8 cellular contexts compared by ENCODE assay signal in the genomic region with DNA sequence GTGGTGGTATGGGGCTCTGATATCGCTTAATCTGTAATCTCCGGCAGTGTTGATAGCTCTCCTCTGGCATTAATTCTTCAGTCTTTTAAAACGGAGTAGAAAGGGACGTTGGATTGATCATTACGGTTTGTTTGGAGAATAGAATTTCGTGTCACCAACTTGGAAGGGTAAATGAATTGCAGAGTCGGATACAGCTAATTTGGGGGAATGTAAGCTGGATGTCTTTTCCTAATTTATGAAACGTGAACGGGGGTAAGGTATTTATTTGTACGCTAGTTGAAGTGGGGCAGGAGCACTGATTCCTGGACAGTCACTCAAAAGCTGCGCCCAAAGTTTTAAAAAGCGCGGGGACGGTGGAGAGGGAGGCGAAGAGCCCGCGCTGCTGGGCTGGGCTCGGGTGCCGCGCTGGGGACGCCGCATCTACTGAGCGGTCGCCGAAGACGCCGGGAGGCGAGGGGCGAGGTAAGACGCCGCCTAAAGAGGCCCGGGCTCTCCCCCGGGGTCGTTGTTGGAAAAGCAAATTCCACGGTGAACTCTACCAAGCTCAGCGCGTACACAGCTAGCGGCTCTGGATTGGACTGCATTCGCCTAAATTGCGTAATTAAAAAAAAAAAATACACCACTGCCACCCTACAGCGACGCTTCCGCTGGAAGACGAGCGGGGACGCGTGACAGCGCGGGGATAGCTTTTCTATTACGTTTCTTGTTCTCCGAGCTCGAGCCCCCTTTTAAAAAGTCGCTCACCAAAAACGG.
DNase-seq lines count a peak whose midpoint lies in the region; ATAC-seq and TF ChIP-seq lines count a peak whose summit lies in the region.

No MANE protein-coding gene starts in this region.

- H4K20me1 ChIP-seq in MM.1S (ENCODE audit: insufficient read depth, low read length), result no peaks in the 10 kb centered on the region

- CTCF ChIA-PET in CD8-positive, alpha-beta T cell (lab: Charles Lee), result interaction anchor here (0.9 to 3.0 kb wide), 4 partner anchors 18 to 511 kb away, joined by 3 to 16 read pairs (median 6); a partner anchor contains a TSS

- no peak for TF ChIP-seq CTCF in CD8-positive, alpha-beta T cell (IDR thresholded peaks at IDR 0.05)
- TF ChIP-seq CTCF in MM.1S (IDR thresholded peaks at IDR 0.05; ENCODE audit: low read length), result no peak
- no peak for TF ChIP-seq CTCF in ovary (IDR thresholded peaks at IDR 0.05)

- H3F3A ChIP-seq in MM.1S (ENCODE audit: insufficient read depth, low read length), result peaks cover 21% of the 10 kb centered on the region

- H3K27ac Mint-ChIP-seq in CD8-positive, alpha-beta T cell, result peak overlapping the region; percentile 69

- H3K36me3 ChIP-seq in CD8-positive, alpha-beta T cell (ENCODE audit: insufficient read depth, low read length), result no peaks in the 10 kb centered on the region
- H3K36me3 ChIP-seq in MM.1S (replicated peaks; ENCODE audit: insufficient read depth, low read length) (no peaks in the 10 kb centered on the region), ovary (no peaks in the 10 kb centered on the region)

- H3K9me2 ChIP-seq in MM.1S (replicated peaks; ENCODE audit: insufficient read depth, low read length), result no peaks in the 10 kb centered on the region

- peaks cover 5% of the 10 kb centered on the region for H3K36me3 Mint-ChIP-seq in CD8-positive, alpha-beta T cell

- TF ChIP-seq POLR2A in ovary (IDR thresholded peaks at IDR 0.05), result peak; percentile 25

- H3K27me3 Mint-ChIP-seq in CD8-positive, alpha-beta T cell (ENCODE audit: low read depth), result peaks cover 64% of the 10 kb centered on the region

- peaks cover 27% of the 10 kb centered on the region for H3K4me1 Mint-ChIP-seq in CD8-positive, alpha-beta T cell (ENCODE audit: low read depth)

- H3K9ac ChIP-seq in MM.1S (ENCODE audit: low read length), result peak overlapping the region; percentile 95

- peak; percentile 42 for ATAC-seq in CD8-positive, alpha-beta T cell

- peak overlapping the region; percentile 56 for H3K4me3 ChIP-seq in CD8-positive, alpha-beta T cell (ENCODE audit: low read depth, low read length)
- H3K4me3 ChIP-seq in MM.1S (ENCODE audit: low read length), result peak overlapping the region; percentile 94
- peak overlapping the region; percentile 64 for H3K4me3 ChIP-seq in ovary

- intact Hi-C loops in CD8-positive, alpha-beta T cell (cut with DNase I, micrococcal nuclease), result loop anchor here (2.0 to 10.0 kb wide), 14 partner anchors 88 to 1132 kb away; a partner anchor contains a TSS
- intact Hi-C loops in ovary (cut with DNase I), result loop anchor here in 2 of 4 donors (10.0 kb wide), 3 partner anchors 91 to 509 kb away; a partner anchor contains a TSS

- peak overlapping the region; percentile 40 for H3K27ac ChIP-seq in CD8-positive, alpha-beta T cell (ENCODE audit: low read depth, low read length)
- H3K27ac ChIP-seq in MM.1S (ENCODE audit: low read length) (peak overlapping the region; percentile 88), ovary (peak overlapping the region in 1 of 2 donors; percentile 73)

- peak overlapping the region; percentile 68 for H2AFZ ChIP-seq in MM.1S (ENCODE audit: low read length)

- no peaks in the 10 kb centered on the region for H3K9me3 Mint-ChIP-seq in CD8-positive, alpha-beta T cell

- WGBS in ovary, 3 donors, result 8 to 14% (median 13%) methylated on average over 54 of the region's 54 CpGs

- H3K9me3 ChIP-seq in CD8-positive, alpha-beta T cell (ENCODE audit: low read length), result no peaks in the 10 kb centered on the region
- H3K9me3 ChIP-seq in MM.1S (replicated peaks; ENCODE audit: insufficient read depth, low read length), result no peaks in the 10 kb centered on the region
- H3K9me3 ChIP-seq in ovary, result no peaks in the 10 kb centered on the region

- peaks cover 75% of the 10 kb centered on the region for H3K79me2 ChIP-seq in MM.1S (ENCODE audit: low read length)

- no peak for TF ChIP-seq EP300 in ovary (IDR thresholded peaks at IDR 0.05)

- peak overlapping the region; percentile 94 for H3K4me3 Mint-ChIP-seq in CD8-positive, alpha-beta T cell

- peaks cover 36% of the 10 kb centered on the region for H3K27me3 ChIP-seq in CD8-positive, alpha-beta T cell (ENCODE audit: insufficient read depth, low read length)
- peaks cover 38% of the 10 kb centered on the region for H3K27me3 ChIP-seq in MM.1S (replicated peaks; ENCODE audit: insufficient read depth, low read length)
- no peaks in the 10 kb centered on the region for H3K27me3 ChIP-seq in ovary

- POLR2A ChIA-PET in CD8-positive, alpha-beta T cell (lab: Charles Lee), result interaction anchor here (1.0 to 2.7 kb wide), 5 partner anchors 10 to 123 kb away, joined by 3 to 14 read pairs (median 3); no protein-coding TSS in a partner anchor

- peak overlapping the region; percentile 91 for H3K4me2 ChIP-seq in MM.1S (ENCODE audit: low read depth, low read length)

- peaks cover 32% of the 10 kb centered on the region for H3K4me1 ChIP-seq in CD8-positive, alpha-beta T cell (ENCODE audit: insufficient read depth, low read length)
- H3K4me1 ChIP-seq in MM.1S (ENCODE audit: low read length) (peaks cover 2% of the 10 kb centered on the region; the same call in 1 of the 2 replicates), ovary (ENCODE audit: insufficient read depth) (no peaks in the 10 kb centered on the region)

- peak in 4 of 7 experiments; percentile 23 to 58 (median 44) for DNase-seq in CD8-positive, alpha-beta T cell
- peak; percentile 60 for DNase-seq in MM.1S
- DNase-seq in activated T-helper 1 cell treated with Interleukin-2 at 50 U/mL for 16 hours (ENCODE audit: low read depth), result peak; percentile 30
- peak; percentile 57 for DNase-seq in fibroblast of peridontal ligament (ENCODE audit: extremely low read depth)
- peak; percentile 27 to 50 (median 33) for DNase-seq in ovary
- DNase-seq in NCI-H1436 (lab: John Stamatoyannopoulos, UW), result no peak
- DNase-seq in NCI-H146 (lab: John Stamatoyannopoulos, UW), result no peak
- DNase-seq in inferior parietal cortex (ENCODE audit: extremely low spot score), result no peak

Comparison
In these comparisons a context has a peak if more than half of its experiments do, and no peak if none do; other contexts are left out.
1. DNase-seq: peak in CD8-positive, alpha-beta T cell (4 of 7), MM.1S (single experiment), activated T-helper 1 cell treated with Interleukin-2 at 50 U/mL for 16 hours (single experiment), fibroblast of peridontal ligament (single experiment) and ovary (5 of 5); none in NCI-H1436 (single experiment), NCI-H146 (single experiment) and inferior parietal cortex (single experiment).
2. Peak in every context shown above with its lines, with median percentiles within 50 percentile points of each other: H3K4me3 ChIP-seq.